ENCODE assay signal across 10 cellular contexts in genomic region chr13:25281937-25282332, GRCh38. TPM values are rescaled to one million over a fixed set of nuclear protein-coding genes. Genes with fewer than 3 reads are reported as not detected.
A peak's percentile ranks its signal among the peaks of the same experiment; 100 is the strongest.
DNase-seq lines count a peak whose midpoint lies in the region; ATAC-seq and TF ChIP-seq lines count a peak whose summit lies in the region.
"Had no signal": no experiment of that assay in that cellular context is flagged by ENCODE, and none has a peak within 500 bp of the region (broad histone marks: within the 10 kb centered on the region; RNA-seq: fewer than 3 reads in every experiment).

No MANE protein-coding gene starts in this region.

- no peak overlapping the region for H3K27ac ChIP-seq in esophagus squamous epithelium

- no peak overlapping the region for H3K4me3 ChIP-seq in esophagus squamous epithelium

- no peaks in the 10 kb centered on the region for H3K9me3 Mint-ChIP-seq in stimulated activated naive B cell treated with anti-CD40 and anti-IgM and Interleukin-4, amounts not matched to agents 10 μg/mL and 1 μg/mL and 100 μg/mL, for 72 hours

- H3K4me3 Mint-ChIP-seq in T-helper 17 cell = peak overlapping the region; percentile 70
- H3K4me3 Mint-ChIP-seq in stimulated activated naive B cell treated with anti-CD40 and anti-IgM and Interleukin-4, amounts not matched to agents 10 μg/mL and 1 μg/mL and 100 μg/mL, for 72 hours = peak overlapping the region; percentile 19 to 26

- peaks cover 12% of the 10 kb centered on the region for H3K36me3 Mint-ChIP-seq in T-helper 17 cell (ENCODE audit: low read depth)
- peaks cover 7 to 23% of the 10 kb centered on the region in 2 donors for H3K36me3 Mint-ChIP-seq in stimulated activated naive B cell treated with anti-CD40 and anti-IgM and Interleukin-4, amounts not matched to agents 10 μg/mL and 1 μg/mL and 100 μg/mL, for 72 hours

- ATAC-seq in HG02642 (IDR thresholded peaks at IDR 0.05; ENCODE audit: poor library complexity, unreplicated experiment) (peak; percentile 27), T-helper 17 cell (peak; percentile 3)
- ATAC-seq in stimulated activated naive B cell treated with anti-CD40 and anti-IgM and Interleukin-4, amounts not matched to agents 10 μg/mL and 1 μg/mL and 100 μg/mL, for 72 hours (replicated peaks) = peak; percentile 49 to 53
- ATAC-seq: Panc1 had no signal

- no peaks in the 10 kb centered on the region for H3K36me3 ChIP-seq in esophagus squamous epithelium

- peaks cover 0 to 29% (median 14%) of the 10 kb centered on the region in 3 donors for H3K4me1 ChIP-seq in esophagus squamous epithelium

- H3K27ac Mint-ChIP-seq in T-helper 17 cell = peak overlapping the region; percentile 94
- H3K27ac Mint-ChIP-seq in stimulated activated naive B cell treated with anti-CD40 and anti-IgM and Interleukin-4, amounts not matched to agents 10 μg/mL and 1 μg/mL and 100 μg/mL, for 72 hours = peak overlapping the region; percentile 43

- H3K27me3 Mint-ChIP-seq in T-helper 17 cell = no peaks in the 10 kb centered on the region
- H3K27me3 Mint-ChIP-seq in stimulated activated naive B cell treated with anti-CD40 and anti-IgM and Interleukin-4, amounts not matched to agents 10 μg/mL and 1 μg/mL and 100 μg/mL, for 72 hours = no peaks in the 10 kb centered on the region

- TF ChIP-seq POLR2A in esophagus squamous epithelium (IDR thresholded peaks at IDR 0.05) = no peak

- intact Hi-C loops in esophagus squamous epithelium (cut with DNase I) = no loop called here

- H3K27me3 ChIP-seq in esophagus squamous epithelium = no peaks in the 10 kb centered on the region

- peaks cover 58% of the 10 kb centered on the region for H3K4me1 Mint-ChIP-seq in T-helper 17 cell
- peaks cover 37 to 71% of the 10 kb centered on the region in 2 donors for H3K4me1 Mint-ChIP-seq in stimulated activated naive B cell treated with anti-CD40 and anti-IgM and Interleukin-4, amounts not matched to agents 10 μg/mL and 1 μg/mL and 100 μg/mL, for 72 hours

- peak; percentile 12 for DNase-seq in activated naive CD4-positive, alpha-beta T cell treated with Interleukin-2 at 50 U/mL for 16 hours
- DNase-seq in activated naive CD4-positive, alpha-beta T cell treated with anti-CD3 and anti-CD28 coated beads, Interleukin-2, amount 50 U/mL, for 16 hours = no peak
- DNase-seq in T-helper 17 cell (no peak), esophagus squamous epithelium (lab: John Stamatoyannopoulos, UW) (no peak), islet precursor cell (no peak)
- peak; percentile 14 for DNase-seq in stimulated activated naive B cell treated with anti-CD40 and anti-IgM and Interleukin-4, amounts not matched to agents 10 μg/mL and 1 μg/mL and 100 μg/mL, for 72 hours
- DNase-seq in central memory CD4-positive, alpha-beta T cell = no peak
- DNase-seq: KG1 had no signal

- TF ChIP-seq CTCF in esophagus squamous epithelium (IDR thresholded peaks at IDR 0.05) = no peak

- 86 to 94% methylated on average over 1 of the region's 1 CpG for WGBS in esophagus squamous epithelium, 2 donors

- H3K9me3 ChIP-seq in T-helper 17 cell (ENCODE audit: control insufficient read depth, low read length, poor library complexity, severe bottlenecking) = no peaks in the 10 kb centered on the region
- H3K9me3 ChIP-seq in esophagus squamous epithelium = no peaks in the 10 kb centered on the region

RNA-seq across cellular contexts. Expression of gene MTMR6, which starts 5.4 kb away (rescaled TPM):
- total RNA-seq in T-helper 17 cell (10 to 100 TPM; 27.2 to 38.6 TPM), esophagus squamous epithelium (10 to 100 TPM in 3 of 4 donors, 1 to 10 TPM in 1; 6.5 to 14.9 (median 13.2) TPM)

RNA-seq across cellular contexts. Expression of gene NUP58, which starts 19.5 kb away (rescaled TPM):
- total RNA-seq in T-helper 17 cell = 10 to 100 TPM; 68.6 to 69.6 TPM
- 10 to 100 TPM; 22.4 to 51.9 (median 36.3) TPM for total RNA-seq in esophagus squamous epithelium

Comparison
In these comparisons a context has a peak if more than half of its experiments do, and no peak if none do; other contexts are left out.
1. DNase-seq: peak in activated naive CD4-positive, alpha-beta T cell treated with Interleukin-2 at 50 U/mL for 16 hours (single experiment) and stimulated activated naive B cell treated with anti-CD40 and anti-IgM and Interleukin-4, amounts not matched to agents 10 μg/mL and 1 μg/mL and 100 μg/mL, for 72 hours (single experiment); none in activated naive CD4-positive, alpha-beta T cell treated with anti-CD3 and anti-CD28 coated beads, Interleukin-2, amount 50 U/mL, for 16 hours (single experiment), T-helper 17 cell (0 of 3), esophagus squamous epithelium (single experiment), central memory CD4-positive, alpha-beta T cell (single experiment) and islet precursor cell (single experiment).
2. Peak in every context shown above with its lines, with median percentiles within 50 percentile points of each other: ATAC-seq.